1 cellular context compared by ENCODE assay signal in the genomic region with DNA sequence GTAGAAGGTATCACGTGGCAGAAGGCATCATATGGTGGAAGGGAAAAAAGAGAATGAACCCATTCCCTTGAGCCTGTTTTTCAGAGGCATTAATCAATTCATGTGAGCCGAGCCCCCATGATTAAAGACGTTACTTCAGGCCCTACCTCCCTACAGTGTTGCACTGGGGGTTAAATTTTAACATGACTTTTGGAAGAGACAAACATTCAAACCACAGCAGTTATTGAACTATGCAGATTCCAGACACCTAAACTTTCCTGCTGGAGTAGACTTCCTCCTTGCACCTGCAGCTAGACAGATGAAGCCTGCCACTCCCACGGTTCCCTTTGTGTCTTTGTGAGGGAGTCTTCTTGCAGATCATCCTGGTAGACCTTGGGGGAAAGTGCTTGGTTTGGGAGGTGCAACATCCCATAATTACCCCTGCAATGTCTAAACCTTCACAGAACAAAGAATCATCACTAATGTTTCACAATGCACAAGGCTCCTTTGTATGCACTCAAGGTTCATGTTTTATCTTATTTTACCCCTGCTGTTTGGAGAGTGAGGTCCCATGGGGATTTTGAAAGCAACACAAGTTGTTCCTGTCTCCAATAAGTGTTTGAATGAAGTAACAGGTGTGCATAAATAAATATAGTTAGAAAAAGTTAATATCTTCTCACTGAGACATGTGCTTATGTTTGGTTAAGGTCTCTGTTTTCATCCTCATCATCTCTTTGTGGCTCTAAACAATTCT.
TF ChIP-seq lines count a peak whose summit lies in the region.

No MANE protein-coding gene starts in this region.

TF ChIP-seq in HEK293T, 16 proteins besides CTCF, POLR2A, EP300 and RAD21 (continued from another document):
- TF ChIP-seq, protein P1, sequence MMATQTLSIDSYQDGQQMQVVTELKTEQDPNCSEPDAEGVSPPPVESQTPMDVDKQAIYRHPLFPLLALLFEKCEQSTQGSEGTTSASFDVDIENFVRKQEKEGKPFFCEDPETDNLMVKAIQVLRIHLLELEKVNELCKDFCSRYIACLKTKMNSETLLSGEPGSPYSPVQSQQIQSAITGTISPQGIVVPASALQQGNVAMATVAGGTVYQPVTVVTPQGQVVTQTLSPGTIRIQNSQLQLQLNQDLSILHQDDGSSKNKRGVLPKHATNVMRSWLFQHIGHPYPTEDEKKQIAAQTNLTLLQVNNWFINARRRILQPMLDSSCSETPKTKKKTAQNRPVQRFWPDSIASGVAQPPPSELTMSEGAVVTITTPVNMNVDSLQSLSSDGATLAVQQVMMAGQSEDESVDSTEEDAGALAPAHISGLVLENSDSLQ (IDR thresholded peaks at IDR 0.05), result no peak
- TF ChIP-seq CTBP1 (IDR thresholded peaks at IDR 0.05; ENCODE audit: borderline replicate concordance), result no peak
- TF ChIP-seq HDGF (IDR thresholded peaks at IDR 0.05; ENCODE audit: borderline replicate concordance), result no peak
